7 cellular contexts compared by ENCODE assay signal in the genomic region with DNA sequence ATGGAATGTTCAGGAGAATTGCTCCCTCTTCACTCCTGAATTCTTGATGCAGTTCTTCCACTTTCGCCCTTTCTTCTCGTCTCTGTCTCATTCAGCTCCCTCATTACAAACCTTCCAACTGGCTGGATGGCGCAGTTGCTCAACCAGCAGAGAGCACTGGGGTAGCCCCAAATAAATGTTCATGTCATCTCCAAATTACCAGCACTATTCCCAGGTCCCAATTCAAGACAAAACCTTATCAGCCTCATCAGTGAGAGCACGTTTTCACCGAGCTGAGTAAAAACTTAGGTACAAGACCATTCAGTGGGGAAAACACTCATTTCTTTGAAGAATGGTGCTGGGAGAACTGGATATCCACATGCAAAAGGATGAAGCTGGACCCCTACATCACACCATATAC.
"Had no signal": no experiment of that assay in that cellular context is flagged by ENCODE, and none has a peak within 500 bp of the region (broad histone marks: within the 10 kb centered on the region; RNA-seq: fewer than 3 reads in every experiment).

No MANE protein-coding gene starts in this region.

- FAIRE-seq: HepG2, HTR-8/SVneo had no signal

- H3K27ac ChIP-seq: HL-60, KMS-11 had no signal

- DNase-seq: IMR-90, KBM-7, KG1 had no signal

- ATAC-seq: HepG2 had no signal

- H3K9ac ChIP-seq: KMS-11 had no signal

- H3K4me2 ChIP-seq: KMS-11 had no signal
